14 cellular contexts compared by ENCODE assay signal in the genomic region with DNA sequence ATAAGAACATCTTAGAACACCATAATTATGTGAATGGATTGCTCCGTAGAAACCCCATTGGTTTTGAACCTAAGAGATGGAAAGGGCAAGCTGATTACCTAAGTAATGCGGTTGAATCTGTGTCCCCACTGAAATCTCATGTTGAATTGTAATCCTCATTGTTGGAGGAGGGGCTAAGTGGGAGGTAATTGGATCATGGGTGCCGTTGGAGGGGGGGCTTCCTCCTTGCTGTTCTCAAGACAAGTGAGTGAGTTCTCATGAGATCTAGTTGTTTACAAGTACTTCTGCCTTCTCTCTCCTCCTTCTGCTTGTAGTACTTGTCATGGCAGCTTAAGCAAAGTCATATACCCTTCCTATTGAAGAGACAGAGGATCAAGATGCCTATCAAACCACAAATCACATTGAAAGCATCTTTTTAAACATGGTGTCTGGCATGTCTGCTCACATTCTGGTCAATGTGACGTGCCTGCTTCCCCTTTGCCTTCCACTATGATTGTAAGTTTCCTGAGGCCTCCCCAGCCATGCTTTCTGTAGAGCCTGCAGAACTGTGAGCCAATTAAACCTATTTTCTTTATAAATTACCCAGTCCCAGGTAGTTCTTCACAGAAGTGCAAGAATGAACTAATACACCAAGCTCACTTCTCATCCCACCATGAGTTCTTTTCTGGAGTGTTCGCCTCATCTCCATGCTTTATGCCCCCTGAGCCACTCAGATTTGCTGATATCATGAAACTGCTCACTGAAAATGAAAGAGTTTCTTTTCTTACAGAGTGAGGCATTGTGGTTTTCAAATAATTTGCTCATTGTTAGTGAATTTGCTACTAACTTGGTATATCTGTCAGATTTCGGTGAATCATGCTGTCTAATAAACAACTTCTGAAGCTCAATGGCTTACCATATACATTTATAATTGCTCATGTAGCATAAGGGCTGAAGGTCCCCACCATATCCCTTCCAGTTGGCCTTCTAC. TPM values are rescaled to one million over a fixed set of nuclear protein-coding genes. Genes with fewer than 3 reads are reported as not detected.
DNase-seq lines count a peak whose midpoint lies in the region; ATAC-seq lines count a peak whose summit lies in the region.
"Had no signal": no experiment of that assay in that cellular context is flagged by ENCODE, and none has a peak within 500 bp of the region (broad histone marks: within the 10 kb centered on the region; RNA-seq: fewer than 3 reads in every experiment).

No MANE protein-coding gene starts in this region.

- H3K9me3 Mint-ChIP-seq in activated naive CD8-positive, alpha-beta T cell treated with anti-CD3 and anti-CD28 coated beads for 36 hours: no peaks in the 10 kb centered on the region
- H3K9me3 Mint-ChIP-seq in stimulated activated memory B cell treated with anti-CD40 and anti-IgM and Interleukin-4, amounts not matched to agents 10 μg/mL and 1 μg/mL and 100 μg/mL, for 72 hours: no peaks in the 10 kb centered on the region
- peaks cover 4% of the 10 kb centered on the region for H3K9me3 Mint-ChIP-seq in natural killer cell treated with Interleukin-12 subunit alpha and Interleukin-12 subunit beta and Interleukin-15 and Interleukin-18, amount 100 ng/mL, for 72 hours
- H3K9me3 Mint-ChIP-seq in activated CD8-positive, alpha-beta memory T cell treated with anti-CD3 and anti-CD28 coated beads, Interleukin-2, amount 10 ng/mL, durations not matched to agents 7 days and 5 days (ENCODE audit: low read depth): no peaks in the 10 kb centered on the region

- peak; percentile 66 for DNase-seq in iris pigment epithelial cell (ENCODE audit: low read depth)
- no peak for DNase-seq in activated naive CD8-positive, alpha-beta T cell treated with anti-CD3 and anti-CD28 coated beads for 36 hours
- DNase-seq in natural killer cell treated with Interleukin-12 subunit alpha and Interleukin-12 subunit beta and Interleukin-15 and Interleukin-18, amount 100 ng/mL, for 72 hours (ENCODE audit: low spot score): no peak
- DNase-seq in activated CD8-positive, alpha-beta memory T cell treated with anti-CD3 and anti-CD28 coated beads, Interleukin-2, amount 10 ng/mL, durations not matched to agents 7 days and 5 days: no peak
- DNase-seq: DND-41, NCI-H187 treated with DMSO at 0.1 percent for 48 hours, posterior cingulate gyrus, Right ventricle myocardium superior had no signal

- H3K27me3 Mint-ChIP-seq in activated naive CD8-positive, alpha-beta T cell treated with anti-CD3 and anti-CD28 coated beads for 36 hours: peaks cover 15% of the 10 kb centered on the region
- H3K27me3 Mint-ChIP-seq in stimulated activated memory B cell treated with anti-CD40 and anti-IgM and Interleukin-4, amounts not matched to agents 10 μg/mL and 1 μg/mL and 100 μg/mL, for 72 hours: no peaks in the 10 kb centered on the region
- H3K27me3 Mint-ChIP-seq in natural killer cell treated with Interleukin-12 subunit alpha and Interleukin-12 subunit beta and Interleukin-15 and Interleukin-18, amount 100 ng/mL, for 72 hours: peaks cover 9 to 12% of the 10 kb centered on the region in 2 donors
- no peaks in the 10 kb centered on the region for H3K27me3 Mint-ChIP-seq in activated CD8-positive, alpha-beta memory T cell treated with anti-CD3 and anti-CD28 coated beads, Interleukin-2, amount 10 ng/mL, durations not matched to agents 7 days and 5 days

- H3K36me3 Mint-ChIP-seq in activated naive CD8-positive, alpha-beta T cell treated with anti-CD3 and anti-CD28 coated beads for 36 hours: no peaks in the 10 kb centered on the region
- H3K36me3 Mint-ChIP-seq in stimulated activated memory B cell treated with anti-CD40 and anti-IgM and Interleukin-4, amounts not matched to agents 10 μg/mL and 1 μg/mL and 100 μg/mL, for 72 hours: no peaks in the 10 kb centered on the region
- H3K36me3 Mint-ChIP-seq in natural killer cell treated with Interleukin-12 subunit alpha and Interleukin-12 subunit beta and Interleukin-15 and Interleukin-18, amount 100 ng/mL, for 72 hours: no peaks in the 10 kb centered on the region
- no peaks in the 10 kb centered on the region for H3K36me3 Mint-ChIP-seq in activated CD8-positive, alpha-beta memory T cell treated with anti-CD3 and anti-CD28 coated beads, Interleukin-2, amount 10 ng/mL, durations not matched to agents 7 days and 5 days
- H3K36me3 Mint-ChIP-seq: brain had no signal

- peak; percentile 87 for ATAC-seq in GM19025 (IDR thresholded peaks at IDR 0.05; ENCODE audit: low read depth, unreplicated experiment)
- ATAC-seq in HG02610 (IDR thresholded peaks at IDR 0.05; ENCODE audit: unreplicated experiment): peak; percentile 69
- ATAC-seq in HG03460 (IDR thresholded peaks at IDR 0.05; ENCODE audit: unreplicated experiment): peak; percentile 73
- ATAC-seq in stimulated activated memory B cell treated with anti-CD40 and anti-IgM and Interleukin-4, amounts not matched to agents 10 μg/mL and 1 μg/mL and 100 μg/mL, for 72 hours: no peak
- ATAC-seq in natural killer cell treated with Interleukin-12 subunit alpha and Interleukin-12 subunit beta and Interleukin-15 and Interleukin-18, amount 100 ng/mL, for 72 hours: no peak
- ATAC-seq in activated CD8-positive, alpha-beta memory T cell treated with anti-CD3 and anti-CD28 coated beads, Interleukin-2, amount 10 ng/mL, durations not matched to agents 7 days and 5 days: no peak
- ATAC-seq: HCT116 had no signal

- no peak overlapping the region for H3K4me3 Mint-ChIP-seq in activated naive CD8-positive, alpha-beta T cell treated with anti-CD3 and anti-CD28 coated beads for 36 hours
- no peak overlapping the region for H3K4me3 Mint-ChIP-seq in stimulated activated memory B cell treated with anti-CD40 and anti-IgM and Interleukin-4, amounts not matched to agents 10 μg/mL and 1 μg/mL and 100 μg/mL, for 72 hours
- no peak overlapping the region for H3K4me3 Mint-ChIP-seq in natural killer cell treated with Interleukin-12 subunit alpha and Interleukin-12 subunit beta and Interleukin-15 and Interleukin-18, amount 100 ng/mL, for 72 hours
- no peak overlapping the region for H3K4me3 Mint-ChIP-seq in activated CD8-positive, alpha-beta memory T cell treated with anti-CD3 and anti-CD28 coated beads, Interleukin-2, amount 10 ng/mL, durations not matched to agents 7 days and 5 days
- H3K4me3 Mint-ChIP-seq: brain had no signal

- CTCF ChIA-PET in activated CD8-positive, alpha-beta memory T cell treated with anti-CD3 and anti-CD28 coated beads, Interleukin-2, amount 10 ng/mL, durations not matched to agents 7 days and 5 days (lab: Charles Lee): no interaction called here

- no peak overlapping the region for H3K27ac Mint-ChIP-seq in activated naive CD8-positive, alpha-beta T cell treated with anti-CD3 and anti-CD28 coated beads for 36 hours
- no peak overlapping the region for H3K27ac Mint-ChIP-seq in stimulated activated memory B cell treated with anti-CD40 and anti-IgM and Interleukin-4, amounts not matched to agents 10 μg/mL and 1 μg/mL and 100 μg/mL, for 72 hours
- H3K27ac Mint-ChIP-seq in natural killer cell treated with Interleukin-12 subunit alpha and Interleukin-12 subunit beta and Interleukin-15 and Interleukin-18, amount 100 ng/mL, for 72 hours: no peak overlapping the region
- H3K27ac Mint-ChIP-seq in activated CD8-positive, alpha-beta memory T cell treated with anti-CD3 and anti-CD28 coated beads, Interleukin-2, amount 10 ng/mL, durations not matched to agents 7 days and 5 days: no peak overlapping the region
- H3K27ac Mint-ChIP-seq: brain had no signal

- no peaks in the 10 kb centered on the region for H3K4me1 Mint-ChIP-seq in activated naive CD8-positive, alpha-beta T cell treated with anti-CD3 and anti-CD28 coated beads for 36 hours
- no peaks in the 10 kb centered on the region for H3K4me1 Mint-ChIP-seq in stimulated activated memory B cell treated with anti-CD40 and anti-IgM and Interleukin-4, amounts not matched to agents 10 μg/mL and 1 μg/mL and 100 μg/mL, for 72 hours
- H3K4me1 Mint-ChIP-seq in natural killer cell treated with Interleukin-12 subunit alpha and Interleukin-12 subunit beta and Interleukin-15 and Interleukin-18, amount 100 ng/mL, for 72 hours (ENCODE audit: low read depth in 2 of 2): no peaks in the 10 kb centered on the region
- H3K4me1 Mint-ChIP-seq in activated CD8-positive, alpha-beta memory T cell treated with anti-CD3 and anti-CD28 coated beads, Interleukin-2, amount 10 ng/mL, durations not matched to agents 7 days and 5 days: peaks cover 3% of the 10 kb centered on the region
- H3K4me1 Mint-ChIP-seq: brain had no signal

RNA-seq across cellular contexts. Expression of a gene that starts 23.6 kb away (rescaled TPM):
- not detected for total RNA-seq in activated naive CD8-positive, alpha-beta T cell treated with anti-CD3 and anti-CD28 coated beads for 36 hours
- total RNA-seq in natural killer cell treated with Interleukin-12 subunit alpha and Interleukin-12 subunit beta and Interleukin-15 and Interleukin-18, amount 100 ng/mL, for 72 hours: not detected
- total RNA-seq in activated CD8-positive, alpha-beta memory T cell treated with anti-CD3 and anti-CD28 coated beads, Interleukin-2, amount 10 ng/mL, durations not matched to agents 7 days and 5 days: not detected

Comparison
In these comparisons a context has a peak if more than half of its experiments do, and no peak if none do; other contexts are left out.
1. ATAC-seq: peak in GM19025 (single experiment), HG02610 (single experiment) and HG03460 (single experiment); none in stimulated activated memory B cell treated with anti-CD40 and anti-IgM and Interleukin-4, amounts not matched to agents 10 μg/mL and 1 μg/mL and 100 μg/mL, for 72 hours (single experiment), natural killer cell treated with Interleukin-12 subunit alpha and Interleukin-12 subunit beta and Interleukin-15 and Interleukin-18, amount 100 ng/mL, for 72 hours (0 of 2) and activated CD8-positive, alpha-beta memory T cell treated with anti-CD3 and anti-CD28 coated beads, Interleukin-2, amount 10 ng/mL, durations not matched to agents 7 days and 5 days (single experiment).